ENCODE assay signal across 8 cellular contexts in the genomic region with DNA sequence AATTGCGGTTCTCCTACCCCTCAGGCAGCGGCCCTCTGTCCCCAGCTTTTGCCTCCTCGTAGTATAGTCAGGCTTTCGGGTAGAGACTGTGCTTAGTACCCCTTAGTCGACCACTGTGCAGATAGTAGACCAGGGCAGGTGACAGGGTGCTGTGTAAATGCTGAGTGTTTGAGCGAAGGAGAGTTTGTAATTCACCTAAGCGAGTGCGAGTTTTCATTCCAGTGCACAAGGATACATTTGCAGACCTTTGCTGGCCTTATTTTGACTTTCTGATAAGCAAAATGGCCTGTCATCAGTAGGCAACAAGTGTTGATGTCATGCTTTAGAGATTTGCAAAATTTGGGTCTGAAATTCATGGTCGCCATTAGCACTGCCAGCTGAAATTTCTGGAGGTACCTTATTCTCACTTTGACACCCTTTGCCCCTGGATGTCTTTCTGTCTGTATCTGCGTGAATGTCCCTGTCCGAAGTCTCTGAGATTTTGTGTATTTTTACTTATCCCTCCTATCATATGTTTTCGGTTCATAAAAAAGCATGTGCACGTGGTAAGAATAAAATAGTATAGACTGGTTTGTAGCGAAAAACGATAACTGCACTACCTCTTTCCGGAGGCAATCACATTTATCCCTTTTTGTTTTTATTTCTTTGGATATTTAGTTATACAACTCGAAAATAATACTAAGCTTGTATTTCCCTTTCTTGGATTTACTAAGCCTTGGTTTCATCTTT. TPM values are rescaled to one million over a fixed set of nuclear protein-coding genes. Genes with fewer than 3 reads are reported as not detected.
DNase-seq lines count a peak whose midpoint lies in the region; ATAC-seq and TF ChIP-seq lines count a peak whose summit lies in the region.

No MANE protein-coding gene starts in this region.

- no CpG with 5 or more reads among the region's 17 CpGs for WGBS in iPS DF 6.9 (ENCODE audit: insufficient coverage, insufficient read length)

- H3K27ac Mint-ChIP-seq in CD8-positive, alpha-beta T cell: peak overlapping the region; percentile 96
- peak overlapping the region; percentile 74 for H3K27ac Mint-ChIP-seq in HFFc6
- H3K27ac Mint-ChIP-seq in stimulated activated naive CD8-positive, alpha-beta T cell treated with anti-CD3 and anti-CD28 coated beads, Interleukin-15, amount 100 ng/mL, for 72 hours: peak overlapping the region; percentile 86 to 100

- POLR2A ChIA-PET in CD8-positive, alpha-beta T cell (lab: Charles Lee): interaction anchor here (0.9 to 5.0 kb wide), 17 partner anchors 9 to 451 kb away, joined by 4 to 82 read pairs (median 7); a partner anchor contains a TSS

- H3K4me1 ChIP-seq in CD8-positive, alpha-beta T cell (ENCODE audit: insufficient read depth, low read length): peaks cover 28% of the 10 kb centered on the region
- no peaks in the 10 kb centered on the region for H3K4me1 ChIP-seq in iPS DF 6.9 (ENCODE audit: control insufficient read depth, insufficient read depth, low read length)

- peak overlapping the region; percentile 92 for H3K27ac ChIP-seq in CD8-positive, alpha-beta T cell (ENCODE audit: low read depth, low read length)
- H3K27ac ChIP-seq in iPS DF 6.9 (ENCODE audit: low read length): no peak overlapping the region

- ATAC-seq in CD8-positive, alpha-beta T cell: peak; percentile 1
- peak; percentile 10 for ATAC-seq in stimulated activated naive CD8-positive, alpha-beta T cell treated with anti-CD3 and anti-CD28 coated beads, Interleukin-15, amount 100 ng/mL, for 72 hours
- no peak for ATAC-seq in GM21619 (IDR thresholded peaks at IDR 0.05; ENCODE audit: unreplicated experiment)
- ATAC-seq in HG03342 (IDR thresholded peaks at IDR 0.05; ENCODE audit: unreplicated experiment): no peak

- H3K36me3 Mint-ChIP-seq in CD8-positive, alpha-beta T cell: peaks cover 13% of the 10 kb centered on the region
- H3K36me3 Mint-ChIP-seq in HFFc6 (ENCODE audit: low read depth): no peaks in the 10 kb centered on the region

- H3K36me3 ChIP-seq in CD8-positive, alpha-beta T cell (ENCODE audit: insufficient read depth, low read length): no peaks in the 10 kb centered on the region
- H3K36me3 ChIP-seq in iPS DF 6.9 (ENCODE audit: control insufficient read depth, insufficient read depth, low read length): no peaks in the 10 kb centered on the region

- H3K27me3 Mint-ChIP-seq in CD8-positive, alpha-beta T cell (ENCODE audit: low read depth): no peaks in the 10 kb centered on the region
- peaks cover 2% of the 10 kb centered on the region for H3K27me3 Mint-ChIP-seq in HFFc6 (ENCODE audit: insufficient read depth)
- no peaks in the 10 kb centered on the region for H3K27me3 Mint-ChIP-seq in stimulated activated naive CD8-positive, alpha-beta T cell treated with anti-CD3 and anti-CD28 coated beads, Interleukin-15, amount 100 ng/mL, for 72 hours

- no peaks in the 10 kb centered on the region for H3K27me3 ChIP-seq in CD8-positive, alpha-beta T cell (ENCODE audit: insufficient read depth, low read length)
- no peaks in the 10 kb centered on the region for H3K27me3 ChIP-seq in iPS DF 6.9 (ENCODE audit: control insufficient read depth, insufficient read depth, low read length)

- TF ChIP-seq CTCF in CD8-positive, alpha-beta T cell (IDR thresholded peaks at IDR 0.05): no peak
- TF ChIP-seq CTCF in HFFc6 (IDR thresholded peaks at IDR 0.05) (no peak), WI38 (IDR thresholded peaks at IDR 0.05; ENCODE audit: low read depth, low read length) (no peak)

- H3K9me3 Mint-ChIP-seq in CD8-positive, alpha-beta T cell: no peaks in the 10 kb centered on the region
- H3K9me3 Mint-ChIP-seq in HFFc6: no peaks in the 10 kb centered on the region
- H3K9me3 Mint-ChIP-seq in stimulated activated naive CD8-positive, alpha-beta T cell treated with anti-CD3 and anti-CD28 coated beads, Interleukin-15, amount 100 ng/mL, for 72 hours: no peaks in the 10 kb centered on the region

- DNase-seq in CD8-positive, alpha-beta T cell: no peak
- no peak for DNase-seq in HFFc6
- DNase-seq in iPS DF 6.9 (ENCODE audit: low read depth, low spot score): no peak
- DNase-seq in stimulated activated naive CD8-positive, alpha-beta T cell treated with anti-CD3 and anti-CD28 coated beads, Interleukin-15, amount 100 ng/mL, for 72 hours: no peak
- no peak for DNase-seq in effector CD4-positive, alpha-beta T cell

- peaks cover 35% of the 10 kb centered on the region for H3K4me1 Mint-ChIP-seq in CD8-positive, alpha-beta T cell (ENCODE audit: low read depth)
- peaks cover 39% of the 10 kb centered on the region for H3K4me1 Mint-ChIP-seq in HFFc6 (ENCODE audit: low read depth)
- peaks cover 28% of the 10 kb centered on the region for H3K4me1 Mint-ChIP-seq in stimulated activated naive CD8-positive, alpha-beta T cell treated with anti-CD3 and anti-CD28 coated beads, Interleukin-15, amount 100 ng/mL, for 72 hours

- CTCF ChIA-PET in CD8-positive, alpha-beta T cell (lab: Charles Lee): interaction anchor here (0.6 to 8.7 kb wide), 21 partner anchors 8 to 534 kb away, joined by 3 to 221 read pairs (median 4); a partner anchor contains a TSS

- no peaks in the 10 kb centered on the region for H3K9me3 ChIP-seq in CD8-positive, alpha-beta T cell (ENCODE audit: low read length)
- no peaks in the 10 kb centered on the region for H3K9me3 ChIP-seq in iPS DF 6.9 (ENCODE audit: control insufficient read depth, insufficient read depth, low read length)

- intact Hi-C loops in CD8-positive, alpha-beta T cell (cut with DNase I, micrococcal nuclease): loop anchor here (1.0 to 10.0 kb wide), 6 partner anchors 68 to 1303 kb away; a partner anchor contains a TSS

- peak overlapping the region; percentile 94 for H3K4me3 Mint-ChIP-seq in CD8-positive, alpha-beta T cell
- peak overlapping the region; percentile 93 for H3K4me3 Mint-ChIP-seq in HFFc6
- peak overlapping the region; percentile 91 to 98 for H3K4me3 Mint-ChIP-seq in stimulated activated naive CD8-positive, alpha-beta T cell treated with anti-CD3 and anti-CD28 coated beads, Interleukin-15, amount 100 ng/mL, for 72 hours

- peak overlapping the region; percentile 97 for H3K4me3 ChIP-seq in CD8-positive, alpha-beta T cell (ENCODE audit: low read depth, low read length)
- H3K4me3 ChIP-seq in WI38 (ENCODE audit: low read depth, low read length): peak overlapping the region; percentile 90
- peak overlapping the region; percentile 74 for H3K4me3 ChIP-seq in iPS DF 6.9 (ENCODE audit: low read length)

RNA-seq across cellular contexts. Expression of a gene that starts 1.9 kb away (rescaled TPM):
- 10 to 100 TPM; 25.8 to 30.6 TPM for total RNA-seq in CD8-positive, alpha-beta T cell
- 10 to 100 TPM; 26.2 to 55.4 (median 51.0) TPM for total RNA-seq in HFFc6 (2021; fragmentation: NEBNext Ultra II Directional; extraction: Animal tissue kit (Norgen Biotek cat#: 25700))

Comparison
In these comparisons a context has a peak if more than half of its experiments do, and no peak if none do; other contexts are left out.
1. ATAC-seq: peak in CD8-positive, alpha-beta T cell (single experiment) and stimulated activated naive CD8-positive, alpha-beta T cell treated with anti-CD3 and anti-CD28 coated beads, Interleukin-15, amount 100 ng/mL, for 72 hours (single experiment); none in GM21619 (single experiment) and HG03342 (single experiment).
2. Peak in every context shown above with its lines, with median percentiles within 50 percentile points of each other: H3K4me3 ChIP-seq, H3K27ac Mint-ChIP-seq and H3K4me3 Mint-ChIP-seq.